In the genomic region with DNA sequence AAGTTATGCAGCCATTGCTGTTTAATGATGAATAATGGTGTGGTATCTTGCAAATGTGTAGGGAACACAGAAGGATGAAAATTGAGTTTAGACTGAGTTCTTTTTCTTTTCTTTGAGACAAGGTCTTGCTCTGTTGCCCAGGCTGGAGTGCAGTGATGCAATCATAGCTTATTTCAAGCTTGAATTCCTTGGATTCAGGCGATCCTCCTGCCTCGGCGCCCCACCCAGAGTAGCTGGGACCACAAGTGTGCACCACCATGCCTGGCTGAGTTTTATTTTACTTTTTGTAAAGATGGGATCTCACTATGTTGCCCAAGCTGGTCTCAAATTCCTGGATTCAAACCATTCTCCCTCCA, we compare ENCODE assay signal across 22 cellular contexts.
DNase-seq lines count a peak whose midpoint lies in the region; ATAC-seq, FAIRE-seq and TF ChIP-seq lines count a peak whose summit lies in the region.
"Had no signal": no experiment of that assay in that cellular context is flagged by ENCODE, and none has a peak within 500 bp of the region (broad histone marks: within the 10 kb centered on the region; RNA-seq: fewer than 3 reads in every experiment).

No MANE protein-coding gene starts in this region.

- no peaks in the 10 kb centered on the region for H3K79me2 ChIP-seq in HepG2 (ENCODE audit: insufficient read depth, low read length)

- H3K4me3 Mint-ChIP-seq in activated naive CD8-positive, alpha-beta T cell treated with anti-CD3 and anti-CD28 coated beads, Interleukin-2, amount 50 U/mL, for 24 hours, result peak overlapping the region; percentile 8
- H3K4me3 Mint-ChIP-seq: activated naive CD4-positive, alpha-beta T cell treated with anti-CD3 and anti-CD28 coated beads, Interleukin-2, amount 50 U/mL, for 24 hours had no signal

- H3K27me3 Mint-ChIP-seq in activated naive CD8-positive, alpha-beta T cell treated with anti-CD3 and anti-CD28 coated beads, Interleukin-2, amount 50 U/mL, for 24 hours, result peaks cover 12% of the 10 kb centered on the region
- H3K27me3 Mint-ChIP-seq: activated naive CD4-positive, alpha-beta T cell treated with anti-CD3 and anti-CD28 coated beads, Interleukin-2, amount 50 U/mL, for 24 hours had no signal

- in situ Hi-C loops in HepG2 (cut with HindIII; ENCODE audit: extremely low pct_ligation_motif_present, low pct_unique_long_range_greater_than_20kb), result no loop called here

- no peak overlapping the region for H2AFZ ChIP-seq in HepG2 (ENCODE audit: low read length)
- H2AFZ ChIP-seq: PC-9 had no signal

- H3K4me1 ChIP-seq in HepG2 (ENCODE audit: insufficient read depth, low read length) (peaks cover 24% of the 10 kb centered on the region), right lobe of liver (no peaks in the 10 kb centered on the region)
- H3K4me1 ChIP-seq: testis, uterus had no signal

- BruUV-seq in HepG2 (replicated peaks; lab: Mats Ljungman, UMichigan), result no TSS peak

- no peak for FAIRE-seq in HepG2 (lab: Jason Lieb, UNC)

- no peaks in the 10 kb centered on the region for H3K36me3 ChIP-seq in HepG2 (replicated peaks in 1 of 2; ENCODE audit: control insufficient read depth in 1 of 2, insufficient read depth in 2 of 2, low read length in 2 of 2)
- H3K36me3 ChIP-seq in right lobe of liver, result no peaks in the 10 kb centered on the region
- H3K36me3 ChIP-seq in WERI-Rb-1, result no peaks in the 10 kb centered on the region
- H3K36me3 ChIP-seq: heart left ventricle, neutrophil, uterus had no signal

- POLR2A ChIA-PET in HepG2 (lab: Yijun Ruan, JAX), result no interaction called here

- DNase-seq in HepG2 (ENCODE audit: low spot score) (no peak), right lobe of liver (no peak), islet precursor cell (peak; percentile 26), nucleus accumbens (lab: John Stamatoyannopoulos, UW) (no peak), WERI-Rb-1 (no peak), NCI-H82 (lab: John Stamatoyannopoulos, UW) (no peak)
- no peak for DNase-seq in activated naive CD8-positive, alpha-beta T cell treated with anti-CD3 and anti-CD28 coated beads, Interleukin-2, amount 50 U/mL, for 24 hours
- DNase-seq in activated naive CD4-positive, alpha-beta T cell treated with Interleukin-2 at 50 U/mL for 16 hours, result no peak
- DNase-seq: activated CD4-positive, alpha-beta T cell treated with anti-CD3 and anti-CD28 coated beads for 1 hour; aorta; cerebellar nuclear complex; effector CD4-positive, alpha-beta T cell; heart left ventricle; NCI-H446; SHP77; stimulated activated naive CD4-positive, alpha-beta T cell treated with Interleukin-2 at 50 U/mL for 16 hours; testis; uterus had no signal

- no peaks in the 10 kb centered on the region for H3K36me3 Mint-ChIP-seq in activated naive CD8-positive, alpha-beta T cell treated with anti-CD3 and anti-CD28 coated beads, Interleukin-2, amount 50 U/mL, for 24 hours (ENCODE audit: low read depth)
- H3K36me3 Mint-ChIP-seq: activated naive CD4-positive, alpha-beta T cell treated with anti-CD3 and anti-CD28 coated beads, Interleukin-2, amount 50 U/mL, for 24 hours had no signal

- no peak for ATAC-seq in HepG2
- ATAC-seq in right lobe of liver, result no peak
- no peak for ATAC-seq in activated naive CD8-positive, alpha-beta T cell treated with anti-CD3 and anti-CD28 coated beads, Interleukin-2, amount 50 U/mL, for 24 hours

- no peaks in the 10 kb centered on the region for H3K9me3 Mint-ChIP-seq in activated naive CD8-positive, alpha-beta T cell treated with anti-CD3 and anti-CD28 coated beads, Interleukin-2, amount 50 U/mL, for 24 hours
- H3K9me3 Mint-ChIP-seq: activated naive CD4-positive, alpha-beta T cell treated with anti-CD3 and anti-CD28 coated beads, Interleukin-2, amount 50 U/mL, for 24 hours had no signal

- no peak overlapping the region for H3K9ac ChIP-seq in HepG2 (ENCODE audit: insufficient read depth, low read depth, low read length)

- H3K27ac ChIP-seq in HepG2 (ENCODE audit: extremely low read length, insufficient read depth, low read length) (no peak overlapping the region), right lobe of liver (no peak overlapping the region), WERI-Rb-1 (no peak overlapping the region)
- H3K27ac ChIP-seq: C4-2B, heart left ventricle, neutrophil, PC-9, testis, uterus had no signal

- no peak overlapping the region for H3K4me2 ChIP-seq in HepG2 (ENCODE audit: low read depth, low read length)
- H3K4me2 ChIP-seq: PC-9 had no signal

- TF ChIP-seq POLR2A in HepG2 (IDR thresholded peaks at IDR 0.05; ENCODE audit: insufficient read depth in 1 of 2, low read depth in 2 of 2, low read length in 2 of 2), result no peak
- TF ChIP-seq POLR2A in right lobe of liver (IDR thresholded peaks at IDR 0.05), result no peak

- intact Hi-C loops in HepG2 (cut with micrococcal nuclease; ENCODE audit: unreplicated experiment), result loop anchor here (10.0 kb wide), 1 partner anchor 55 kb away; no protein-coding TSS in a partner anchor
- intact Hi-C loops in right lobe of liver (cut with DNase I), result no loop called here

- no peak overlapping the region for H3K27ac Mint-ChIP-seq in activated naive CD8-positive, alpha-beta T cell treated with anti-CD3 and anti-CD28 coated beads, Interleukin-2, amount 50 U/mL, for 24 hours

- TF ChIP-seq CTCF in HepG2 (CRISPR knock-in tag; IDR thresholded peaks at IDR 0.05) (no peak), right lobe of liver (IDR thresholded peaks at IDR 0.05) (no peak), WERI-Rb-1 (IDR thresholded peaks at IDR 0.05; ENCODE audit: low read depth, low read length) (no peak)

- TF ChIP-seq EP300 in HepG2 (IDR thresholded peaks at IDR 0.05; ENCODE audit: low read depth in 2 of 2, low read length in 2 of 2) (no peak), HepG2 (CRISPR knock-in tag; IDR thresholded peaks at IDR 0.05; ENCODE audit: borderline replicate concordance) (no peak)

- H3K27me3 ChIP-seq in HepG2 (ENCODE audit: control insufficient read depth in 1 of 2, insufficient read depth in 2 of 2, low read length in 2 of 2) (no peaks in the 10 kb centered on the region), right lobe of liver (no peaks in the 10 kb centered on the region), WERI-Rb-1 (ENCODE audit: insufficient read depth, low read depth, severe bottlenecking) (no peaks in the 10 kb centered on the region)
- H3K27me3 ChIP-seq: neutrophil, testis, uterus had no signal

- no peaks in the 10 kb centered on the region for H4K20me1 ChIP-seq in HepG2 (ENCODE audit: insufficient read depth, low read length)

- TF ChIP-seq RAD21 in HepG2 (CRISPR knock-in tag; IDR thresholded peaks at IDR 0.05), result no peak

- peaks cover 36% of the 10 kb centered on the region for H3K4me1 Mint-ChIP-seq in activated naive CD8-positive, alpha-beta T cell treated with anti-CD3 and anti-CD28 coated beads, Interleukin-2, amount 50 U/mL, for 24 hours

- WGBS in HepG2 (ENCODE audit: low lambda C conversion rate), result 42% methylated on average over 3 of the region's 3 CpGs
- no CpG with 5 or more reads among the region's 3 CpGs for WGBS in right lobe of liver (ENCODE audit: insufficient coverage, low coverage, low lambda C conversion rate, missing lambda C conversion rate)

- no peak overlapping the region for H3K4me3 ChIP-seq in HepG2 (replicated peaks in 1 of 3; ENCODE audit: insufficient read depth in 1 of 3, low read depth in 2 of 3, low read length in 3 of 3)
- H3K4me3 ChIP-seq in right lobe of liver, result no peak overlapping the region
- H3K4me3 ChIP-seq in WERI-Rb-1 (ENCODE audit: low read depth, low read length), result no peak overlapping the region
- H3K4me3 ChIP-seq: heart left ventricle, PC-9, testis, uterus had no signal

- H3K9me3 ChIP-seq in HepG2 (ENCODE audit: low read length) (no peaks in the 10 kb centered on the region), right lobe of liver (no peaks in the 10 kb centered on the region), WERI-Rb-1 (ENCODE audit: severe bottlenecking) (no peaks in the 10 kb centered on the region)
- H3K9me3 ChIP-seq: heart left ventricle, neutrophil, testis, uterus had no signal

- CTCF ChIA-PET in HepG2 (lab: Yijun Ruan, JAX; ENCODE audit: low intra/inter-chr PET ratio, low total read pairs), result no interaction called here

TF ChIP-seq in HepG2, 621 proteins besides CTCF, POLR2A, EP300 and RAD21:
- TF ChIP-seq ZNF121 (CRISPR knock-in tag; IDR thresholded peaks at IDR 0.05), result peak; percentile 60
- TF ChIP-seq, protein P1, sequence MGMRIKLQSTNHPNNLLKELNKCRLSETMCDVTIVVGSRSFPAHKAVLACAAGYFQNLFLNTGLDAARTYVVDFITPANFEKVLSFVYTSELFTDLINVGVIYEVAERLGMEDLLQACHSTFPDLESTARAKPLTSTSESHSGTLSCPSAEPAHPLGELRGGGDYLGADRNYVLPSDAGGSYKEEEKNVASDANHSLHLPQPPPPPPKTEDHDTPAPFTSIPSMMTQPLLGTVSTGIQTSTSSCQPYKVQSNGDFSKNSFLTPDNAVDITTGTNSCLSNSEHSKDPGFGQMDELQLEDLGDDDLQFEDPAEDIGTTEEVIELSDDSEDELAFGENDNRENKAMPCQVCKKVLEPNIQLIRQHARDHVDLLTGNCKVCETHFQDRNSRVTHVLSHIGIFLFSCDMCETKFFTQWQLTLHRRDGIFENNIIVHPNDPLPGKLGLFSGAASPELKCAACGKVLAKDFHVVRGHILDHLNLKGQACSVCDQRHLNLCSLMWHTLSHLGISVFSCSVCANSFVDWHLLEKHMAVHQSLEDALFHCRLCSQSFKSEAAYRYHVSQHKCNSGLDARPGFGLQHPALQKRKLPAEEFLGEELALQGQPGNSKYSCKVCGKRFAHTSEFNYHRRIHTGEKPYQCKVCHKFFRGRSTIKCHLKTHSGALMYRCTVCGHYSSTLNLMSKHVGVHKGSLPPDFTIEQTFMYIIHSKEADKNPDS (CRISPR knock-in tag; IDR thresholded peaks at IDR 0.05), result no peak
